In the genomic region with DNA sequence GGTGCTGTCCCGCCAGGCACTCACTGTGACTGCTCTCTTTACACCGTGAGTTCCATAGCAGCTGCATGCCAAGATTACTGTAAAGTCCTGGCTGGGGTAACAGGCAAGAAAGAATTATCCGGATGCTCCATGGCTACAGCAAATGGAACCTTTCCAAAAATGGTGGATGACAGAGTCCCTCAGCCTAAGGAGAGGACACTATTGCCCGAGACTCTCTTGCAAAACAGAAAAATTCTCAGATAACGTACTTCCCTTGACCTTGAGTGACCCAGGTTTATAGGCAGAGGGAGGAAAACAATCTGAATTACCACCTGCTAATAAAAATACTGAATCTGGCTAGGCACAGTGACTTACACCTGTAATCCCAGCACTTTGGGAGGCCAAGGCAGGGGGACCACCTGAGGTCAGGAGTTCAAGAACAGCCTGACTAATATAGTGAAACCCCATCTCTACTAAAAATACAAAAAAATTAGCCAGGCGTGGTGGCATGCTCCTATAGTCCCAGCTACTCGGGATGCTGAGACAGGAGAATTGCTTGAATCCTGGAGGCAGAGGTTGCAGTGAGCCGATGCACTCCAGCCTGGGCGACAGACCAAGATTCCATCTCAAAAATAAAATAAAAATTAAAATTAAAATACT, we compare ENCODE assay signal across 31 cellular contexts. TPM values are rescaled to one million over a fixed set of nuclear protein-coding genes. Genes with fewer than 3 reads are reported as not detected.
"Had no signal": no experiment of that assay in that cellular context is flagged by ENCODE, and none has a peak within 500 bp of the region (broad histone marks: within the 10 kb centered on the region; RNA-seq: fewer than 3 reads in every experiment).

No MANE protein-coding gene starts in this region.

- H3K27ac ChIP-seq: brain microvascular endothelial cell, SJCRH30, SK-N-MC, WERI-Rb-1 had no signal

- H3K36me3 ChIP-seq: brain microvascular endothelial cell, SJCRH30, WERI-Rb-1 had no signal

- DNase-seq: activated CD4-positive, alpha-beta memory T cell treated with anti-CD3 and anti-CD28 coated beads, Interleukin-2, amount 10 ng/mL, durations not matched to agents 7 days and 5 days; activated CD4-positive, alpha-beta T cell treated with anti-CD3 and anti-CD28 coated beads for 1 hour; activated CD4-positive, alpha-beta T cell treated with anti-CD3 and anti-CD28 coated beads for 48 hours; activated CD4-positive, CD25-positive, alpha-beta regulatory T cell; activated CD8-positive, alpha-beta memory T cell treated with anti-CD3 and anti-CD28 coated beads for 24 hours; activated CD8-positive, alpha-beta memory T cell treated with anti-CD3 and anti-CD28 coated beads, Interleukin-2, amount 10 ng/mL, durations not matched to agents 7 days and 5 days; activated CD8-positive, alpha-beta memory T cell treated with anti-CD3 and anti-CD28 coated beads, Interleukin-2, amount 50 U/mL, for 48 hours; activated effector memory CD4-positive, alpha-beta T cell treated with anti-CD3 and anti-CD28 coated beads, Interleukin-2, amount 50 U/mL, for 16 hours; activated naive CD4-positive, alpha-beta T cell; activated naive CD4-positive, alpha-beta T cell treated with anti-CD3 and anti-CD28 coated beads, Interleukin-2, amount 50 U/mL, for 16 hours; activated naive CD8-positive, alpha-beta T cell treated with anti-CD3 and anti-CD28 coated beads for 36 hours; activated T-cell treated with anti-CD3 and anti-CD28 coated beads, Interleukin-2, amount 50 U/mL, for 72 hours; amniotic stem cell; aorta; brain microvascular endothelial cell; central memory CD4-positive, alpha-beta T cell; NCI-H1105; NCI-H1436; NCI-H1694; NCI-H1930; NCI-H2081 treated with DMSO at 0.1 percent for 48 hours; NCI-H226; NCI-H446 treated with DMSO at 0.1 percent for 48 hours; NCI-H524 treated with DMSO at 0.1 percent for 48 hours; SHP77; SJCRH30; T1000; WERI-Rb-1 had no signal

- H3K9me3 ChIP-seq: SJCRH30 had no signal

- H3K27ac Mint-ChIP-seq: activated CD4-positive, alpha-beta memory T cell treated with anti-CD3 and anti-CD28 coated beads, Interleukin-2, amount 10 ng/mL, durations not matched to agents 7 days and 5 days; activated CD8-positive, alpha-beta memory T cell treated with anti-CD3 and anti-CD28 coated beads, Interleukin-2, amount 10 ng/mL, durations not matched to agents 7 days and 5 days; activated naive CD8-positive, alpha-beta T cell treated with anti-CD3 and anti-CD28 coated beads for 36 hours; activated T-cell treated with anti-CD3 and anti-CD28 coated beads, Interleukin-2, amount 50 U/mL, for 72 hours; activated T-helper 17 cell treated with anti-CD3 and anti-CD28 coated beads, Interleukin-2, amount 50 U/mL, for 72 hours had no signal

- H3K4me1 Mint-ChIP-seq: activated T-helper 17 cell treated with anti-CD3 and anti-CD28 coated beads, Interleukin-2, amount 50 U/mL, for 72 hours had no signal

- ATAC-seq: activated CD8-positive, alpha-beta memory T cell treated with anti-CD3 and anti-CD28 coated beads, Interleukin-2, amount 10 ng/mL, durations not matched to agents 7 days and 5 days; activated T-cell treated with anti-CD3 and anti-CD28 coated beads, Interleukin-2, amount 50 U/mL, for 72 hours; activated T-helper 17 cell treated with anti-CD3 and anti-CD28 coated beads, Interleukin-2, amount 50 U/mL, for 72 hours; Panc1 had no signal

- H3K9me3 Mint-ChIP-seq: activated CD4-positive, alpha-beta memory T cell treated with anti-CD3 and anti-CD28 coated beads, Interleukin-2, amount 10 ng/mL, durations not matched to agents 7 days and 5 days; activated naive CD8-positive, alpha-beta T cell treated with anti-CD3 and anti-CD28 coated beads for 36 hours; activated T-cell treated with anti-CD3 and anti-CD28 coated beads, Interleukin-2, amount 50 U/mL, for 72 hours; activated T-helper 17 cell treated with anti-CD3 and anti-CD28 coated beads, Interleukin-2, amount 50 U/mL, for 72 hours had no signal

- H3K36me3 Mint-ChIP-seq: activated CD8-positive, alpha-beta memory T cell treated with anti-CD3 and anti-CD28 coated beads, Interleukin-2, amount 10 ng/mL, durations not matched to agents 7 days and 5 days; activated naive CD8-positive, alpha-beta T cell treated with anti-CD3 and anti-CD28 coated beads for 36 hours had no signal

- H3K4me3 Mint-ChIP-seq: activated CD4-positive, alpha-beta memory T cell treated with anti-CD3 and anti-CD28 coated beads, Interleukin-2, amount 10 ng/mL, durations not matched to agents 7 days and 5 days; activated CD8-positive, alpha-beta memory T cell treated with anti-CD3 and anti-CD28 coated beads, Interleukin-2, amount 10 ng/mL, durations not matched to agents 7 days and 5 days; activated naive CD8-positive, alpha-beta T cell treated with anti-CD3 and anti-CD28 coated beads for 36 hours; activated T-cell treated with anti-CD3 and anti-CD28 coated beads, Interleukin-2, amount 50 U/mL, for 72 hours; activated T-helper 17 cell treated with anti-CD3 and anti-CD28 coated beads, Interleukin-2, amount 50 U/mL, for 72 hours had no signal

- H3K4me3 ChIP-seq: SJCRH30, SK-N-MC had no signal

RNA-seq across cellular contexts. Expression of a gene that starts 4.5 kb away (rescaled TPM):
- total RNA-seq: activated naive CD8-positive, alpha-beta T cell treated with anti-CD3 and anti-CD28 coated beads for 36 hours; SJCRH30 had no signal
